10 cellular contexts compared by ENCODE assay signal in genomic region chr5:150845185-150845859, GRCh38. TPM values are rescaled to one million over a fixed set of nuclear protein-coding genes. Genes with fewer than 3 reads are reported as not detected.
DNase-seq lines count a peak whose midpoint lies in the region; ATAC-seq, FAIRE-seq and TF ChIP-seq lines count a peak whose summit lies in the region.
"Not testable (repeated sequence)": the region's sequence is repeated elsewhere in the genome, so short reads cannot be mapped to it uniquely, and the experiment has no call there.
"Had no signal": no experiment of that assay in that cellular context is flagged by ENCODE, and none has a peak within 500 bp of the region (broad histone marks: within the 10 kb centered on the region; RNA-seq: fewer than 3 reads in every experiment).

No MANE protein-coding gene starts in this region.

- H3K36me3 ChIP-seq in H1 (ENCODE audit: control insufficient read depth in 2 of 4, insufficient read depth in 4 of 4, low read length in 3 of 4); upper lobe of right lung: not testable (repeated sequence)

- not testable (repeated sequence) for H2BK120ac ChIP-seq in H1 (replicated peaks; ENCODE audit: low read depth, low read length)

- DNase-seq in CD14-positive monocyte (ENCODE audit: low spot score): peak; percentile 46
- not testable (repeated sequence) for DNase-seq in H1 (ENCODE audit: low read depth in 1 of 2, low spot score in 2 of 2); upper lobe of right lung
- peak in 2 of 3 donors; percentile 24 to 43 for DNase-seq in right cardiac atrium
- DNase-seq in sciatic nerve (ENCODE audit: low spot score): peak; percentile 45

- TF ChIP-seq POLR2A in H1 (IDR thresholded peaks at IDR 0.05; ENCODE audit: control extremely low read depth in 1 of 2, low read depth in 2 of 2, low read length in 2 of 2): not testable (repeated sequence)

- not testable (repeated sequence) for H3K9me3 ChIP-seq in H1 (ENCODE audit: insufficient read depth in 2 of 2, low read depth in 1 of 2, low read length in 1 of 2); right cardiac atrium (ENCODE audit: control insufficient read depth, low read length); upper lobe of right lung

- not testable (repeated sequence) for H3K27ac ChIP-seq in H1 (ENCODE audit: low read depth, low read length); right cardiac atrium (ENCODE audit: low read length); upper lobe of right lung

- H3K4me2 ChIP-seq in H1 (ENCODE audit: insufficient read depth in 1 of 2, low read depth in 2 of 2, low read length in 2 of 2): not testable (repeated sequence)

- H3K79me2 ChIP-seq in H1 (ENCODE audit: control insufficient read depth in 1 of 2, insufficient read depth in 2 of 2, low read length in 2 of 2): not testable (repeated sequence)

- not testable (repeated sequence) for H3K23ac ChIP-seq in H1 (ENCODE audit: insufficient read length)

- intact Hi-C loops in CD14-positive monocyte (cut with micrococcal nuclease); sciatic nerve (cut with DNase I); upper lobe of right lung (cut with DNase I): not testable (repeated sequence)
- intact Hi-C loops in right cardiac atrium (cut with DNase I): loop anchor here in 3 of 4 donors (5.0 kb wide), 2 partner anchors 283 to 288 kb away; no protein-coding TSS in a partner anchor

- not testable (repeated sequence) for H3K36me3 Mint-ChIP-seq in CD14-positive monocyte; activated naive CD8-positive, alpha-beta T cell

- not testable (repeated sequence) for TF ChIP-seq RAD21 in H1 (IDR thresholded peaks at IDR 0.05 in 1 of 2, conservative IDR thresholded peaks at IDR 0.05 in 1 of 2; ENCODE audit: low read depth in 2 of 2, low read length in 2 of 2)

- not testable (repeated sequence) for H2AFZ ChIP-seq in H1 (ENCODE audit: low read length)

- not testable (repeated sequence) for H3K79me1 ChIP-seq in H1 (ENCODE audit: low read depth, low read length)

- H3K27me3 ChIP-seq in H1 (replicated peaks in 1 of 4; ENCODE audit: control insufficient read depth in 3 of 4, extremely low read depth in 1 of 4, insufficient read depth in 3 of 4, low read length in 3 of 4); right cardiac atrium (ENCODE audit: control insufficient read depth, insufficient read depth); upper lobe of right lung: not testable (repeated sequence)

- peaks cover 2 to 11% (median 5%) of the 10 kb centered on the region in 7 donors for H3K9me3 Mint-ChIP-seq in CD14-positive monocyte
- H3K9me3 Mint-ChIP-seq in activated naive CD8-positive, alpha-beta T cell (ENCODE audit: low read depth): not testable (repeated sequence)

- not testable (repeated sequence) for H3K56ac ChIP-seq in H1 (replicated peaks; ENCODE audit: insufficient read length, low read depth, low read length)

- not testable (repeated sequence) for H3K27ac Mint-ChIP-seq in CD14-positive monocyte; activated naive CD8-positive, alpha-beta T cell

- POLR2A ChIA-PET in H1 (lab: Charles Lee; ENCODE audit: partially characterized antibody): interaction anchor here (0.5 to 2.7 kb wide), 2 partner anchors 87 to 288 kb away, joined by 3 to 7 read pairs; partner anchors contain the start of gene DCTN4

- H3K9ac ChIP-seq in H1 (replicated peaks in 1 of 4; ENCODE audit: extremely low read depth in 1 of 4, low read depth in 3 of 4, low read length in 3 of 4): not testable (repeated sequence)

- H3K27me3 Mint-ChIP-seq in CD14-positive monocyte (ENCODE audit: low read depth in 3 of 3); activated naive CD8-positive, alpha-beta T cell: not testable (repeated sequence)

- H3K4me3 Mint-ChIP-seq in CD14-positive monocyte: not testable (repeated sequence)
- peak overlapping the region; percentile 84 for H3K4me3 Mint-ChIP-seq in activated naive CD8-positive, alpha-beta T cell

- not testable (repeated sequence) for ATAC-seq in right cardiac atrium, sciatic nerve
- peak; percentile 21 for ATAC-seq in upper lobe of right lung

- 86% methylated on average over 28 of the region's 32 CpGs; no CpG with 5 or more reads in 1 of the 2 experiments for WGBS in H1 (ENCODE audit: extremely low coverage in 1 of 2, insufficient coverage in 1 of 2, insufficient read length in 1 of 2, insufficient replicate concordance in 2 of 2, low coverage in 1 of 2, low lambda C conversion rate in 2 of 2, missing lambda C conversion rate in 1 of 2), 2 experiments
- 88% methylated on average over 32 of the region's 32 CpGs for WGBS in right cardiac atrium

- H2BK12ac ChIP-seq in H1 (ENCODE audit: low read depth, low read length): peak overlapping the region; percentile 31; the same call in 1 of the 2 replicates

- H4K20me1 ChIP-seq in H1 (replicated peaks in 1 of 2; ENCODE audit: control insufficient read depth in 1 of 2, insufficient read depth in 2 of 2, low read length in 2 of 2): not testable (repeated sequence)

- not testable (repeated sequence) for H4K91ac ChIP-seq in H1 (replicated peaks; ENCODE audit: insufficient read length, low read length)

- H3K4me3 ChIP-seq in H1 (ENCODE audit: extremely low read depth in 1 of 4, insufficient read depth in 2 of 4, low read depth in 3 of 4, low read length in 4 of 4); right cardiac atrium (ENCODE audit: low read length); upper lobe of right lung: not testable (repeated sequence)

- not testable (repeated sequence) for H3K4me1 ChIP-seq in H1 (replicated peaks in 1 of 4; ENCODE audit: control insufficient read depth in 3 of 4, insufficient read depth in 4 of 4, low read length in 3 of 4); right cardiac atrium (ENCODE audit: control insufficient read depth, insufficient read depth, low read length); upper lobe of right lung

- H2BK15ac ChIP-seq in H1 (ENCODE audit: low read length): not testable (repeated sequence)

- not testable (repeated sequence) for H2BK20ac ChIP-seq in H1 (ENCODE audit: low read length)

- peaks cover 15% of the 10 kb centered on the region for H3K4me1 Mint-ChIP-seq in CD14-positive monocyte
- H3K4me1 Mint-ChIP-seq in activated naive CD8-positive, alpha-beta T cell (ENCODE audit: low read depth): peaks cover 23% of the 10 kb centered on the region

- not testable (repeated sequence) for H3K18ac ChIP-seq in H1 (ENCODE audit: extremely low read depth, low read length)

- not testable (repeated sequence) for H4K8ac ChIP-seq in H1 (ENCODE audit: extremely low read depth, insufficient read depth, low read length)

- H4K5ac ChIP-seq in H1 (ENCODE audit: insufficient read length, low read depth, low read length): not testable (repeated sequence)

- not testable (repeated sequence) for H2AK5ac ChIP-seq in H1 (ENCODE audit: low read depth, low read length)

- not testable (repeated sequence) for TF ChIP-seq EP300 in H1 (IDR thresholded peaks at IDR 0.05; ENCODE audit: borderline replicate concordance in 1 of 2, low read depth in 2 of 2, low read length in 2 of 2)

- not testable (repeated sequence) for TF ChIP-seq CTCF in CD14-positive monocyte (IDR thresholded peaks at IDR 0.05); H1 (IDR thresholded peaks at IDR 0.05; ENCODE audit: control extremely low read depth in 1 of 3, insufficient read depth in 1 of 3, low read depth in 1 of 3, low read length in 3 of 3); upper lobe of right lung (IDR thresholded peaks at IDR 0.05)

- H3K4ac ChIP-seq in H1 (replicated peaks; ENCODE audit: insufficient read length, low read depth, low read length): not testable (repeated sequence)

- not testable (repeated sequence) for H3K14ac ChIP-seq in H1 (ENCODE audit: insufficient read length)

- not testable (repeated sequence) for H2BK5ac ChIP-seq in H1 (ENCODE audit: low read depth, low read length)

- CTCF ChIA-PET in H1 (lab: Charles Lee; ENCODE audit: partially characterized antibody): interaction anchor here (0.8 to 4.6 kb wide), 12 partner anchors 29 to 387 kb away, joined by 3 to 88 read pairs (median 10); partner anchors contain the start of gene RBM22

- not testable (repeated sequence) for FAIRE-seq in H1 (lab: Jason Lieb, UNC)

- H3K23me2 ChIP-seq in H1 (ENCODE audit: low read depth, low read length): not testable (repeated sequence)

RNA-seq across cellular contexts. Expression of gene IRGM, which starts 1.0 kb away (rescaled TPM):
- polyA plus RNA-seq in CD14-positive monocyte (not detected), H1 (2011; rRNA removed) (0.11 TPM in 2 replicates), right cardiac atrium (not detected)
- not detected in 2 replicates for total RNA-seq in H1 (2021; fragmentation: NEBNext Ultra II Directional; extraction: Animal tissue kit (Norgen Biotek cat#: 25700))
- polyA plus RNA-seq in H1 (2011; cell fraction: cytosol; rRNA removed): 0.19 TPM
- polyA plus RNA-seq in H1 (2011; cell fraction: nucleus; rRNA removed): 0.27 TPM
- polyA plus RNA-seq in H1 (2012, experiment 1 of 2): 0.11 TPM in 1 of 4 replicates, not detected in the others
- not detected for polyA plus RNA-seq in H1 (2012, experiment 2 of 2)
- polyA plus RNA-seq in H1 (2013, experiment 1 of 2): not detected
- not detected for polyA plus RNA-seq in H1 (2013, experiment 2 of 2)
- polyA minus RNA-seq in H1 (2011; rRNA and poly(A)+ RNA removed): 0.32 and 0.39 TPM in 2 replicates
- not detected for polyA minus RNA-seq in H1 (2011; cell fraction: cytosol; rRNA and poly(A)+ RNA removed)
- 1.4 TPM for polyA minus RNA-seq in H1 (2011; cell fraction: nucleus; rRNA and poly(A)+ RNA removed)
- total RNA-seq in right cardiac atrium (not detected), sciatic nerve (not detected), upper lobe of right lung (not detected)
- total RNA-seq: A172, G401 had no signal
- polyA plus RNA-seq: A549, BJ had no signal

RNA-seq across cellular contexts. Expression of gene ZNF300, which starts 59.5 kb away (rescaled TPM):
- polyA plus RNA-seq in CD14-positive monocyte: under 1 TPM; 0.26 to 0.52 TPM
- 15.2 and 15.8 TPM in 2 replicates for total RNA-seq in H1 (2021; fragmentation: NEBNext Ultra II Directional; extraction: Animal tissue kit (Norgen Biotek cat#: 25700))
- 4.1 and 6.7 TPM in 2 replicates for polyA plus RNA-seq in H1 (2011; rRNA removed)
- 8.6 TPM for polyA plus RNA-seq in H1 (2011; cell fraction: cytosol; rRNA removed)
- 9.9 TPM for polyA plus RNA-seq in H1 (2011; cell fraction: nucleus; rRNA removed)
- polyA plus RNA-seq in H1 (2012, experiment 1 of 2): 8.0 to 14.9 TPM (median 10.2 TPM) in 4 replicates
- polyA plus RNA-seq in H1 (2012, experiment 2 of 2): 1.0 TPM
- 13.0 TPM for polyA plus RNA-seq in H1 (2013, experiment 1 of 2)
- 12.4 TPM for polyA plus RNA-seq in H1 (2013, experiment 2 of 2)
- 7.6 and 10.4 TPM in 2 replicates for polyA minus RNA-seq in H1 (2011; rRNA and poly(A)+ RNA removed)
- 5.2 TPM for polyA minus RNA-seq in H1 (2011; cell fraction: cytosol; rRNA and poly(A)+ RNA removed)
- 20.6 TPM for polyA minus RNA-seq in H1 (2011; cell fraction: nucleus; rRNA and poly(A)+ RNA removed)
- total RNA-seq in right cardiac atrium: 1 to 10 TPM; 1.4 to 2.5 (median 1.6) TPM
- polyA plus RNA-seq in right cardiac atrium: 1.6 TPM
- total RNA-seq in sciatic nerve: 6.2 TPM
- total RNA-seq in upper lobe of right lung: 1.8 TPM
- total RNA-seq: G401 had no signal
